Comparison of ENCODE assay signal across 1 cellular context in the genomic region with DNA sequence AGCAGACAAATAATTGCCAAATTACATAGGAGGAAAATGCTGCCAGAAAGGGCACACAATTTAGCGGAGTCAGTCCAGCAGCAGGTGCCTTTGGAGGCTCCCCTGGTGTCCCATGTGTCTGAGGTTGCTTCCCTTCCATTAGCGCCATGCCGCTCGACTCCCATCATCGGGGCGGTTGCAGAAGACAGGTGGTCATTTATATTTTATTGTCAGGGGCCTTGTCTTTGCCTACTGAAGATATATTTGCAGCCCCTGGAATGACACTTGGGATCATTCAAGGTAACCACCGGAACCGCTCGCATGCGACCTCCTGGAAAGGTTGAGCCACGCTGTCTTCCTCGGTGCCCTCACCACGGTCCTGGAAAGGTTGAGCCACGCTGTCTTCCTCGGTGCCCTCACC.
TF ChIP-seq lines count a peak whose summit lies in the region.

No MANE protein-coding gene starts in this region.

TF ChIP-seq in H1, 55 proteins besides CTCF, POLR2A, EP300 and RAD21 (continued from another document):
- no peak for TF ChIP-seq RXRA (IDR thresholded peaks at IDR 0.05; ENCODE audit: insufficient read depth, low read depth, low read length)
- TF ChIP-seq TBP (IDR thresholded peaks at IDR 0.05; ENCODE audit: low read depth, low read length), result no peak
